Comparison of ENCODE assay signal across 8 cellular contexts in genomic region chr6:158536084-158536890, GRCh38. TPM values are rescaled to one million over a fixed set of nuclear protein-coding genes. Genes with fewer than 3 reads are reported as not detected.
A peak's percentile ranks its signal among the peaks of the same experiment; 100 is the strongest.
DNase-seq lines count a peak whose midpoint lies in the region; ATAC-seq and TF ChIP-seq lines count a peak whose summit lies in the region.

No MANE protein-coding gene starts in this region.

- H3K27ac ChIP-seq in DND-41 (ENCODE audit: low read length) (no peak overlapping the region), urinary bladder (ENCODE audit: low read depth) (no peak overlapping the region)

- no peak overlapping the region for H3K27ac Mint-ChIP-seq in activated naive CD8-positive, alpha-beta T cell treated with anti-CD3 and anti-CD28 coated beads, Interleukin-2, amount 50 U/mL, for 24 hours

- peaks cover 2% of the 10 kb centered on the region for H3K36me3 Mint-ChIP-seq in activated naive CD8-positive, alpha-beta T cell treated with anti-CD3 and anti-CD28 coated beads, Interleukin-2, amount 50 U/mL, for 24 hours (ENCODE audit: low read depth)

- no peak for TF ChIP-seq CTCF in DND-41 (IDR thresholded peaks at IDR 0.05; ENCODE audit: borderline replicate concordance, extremely low read depth, low read length, poor library complexity, severe bottlenecking)

- no peak overlapping the region for H3K9ac ChIP-seq in DND-41 (ENCODE audit: low read depth, low read length)

- no peak overlapping the region for H2AFZ ChIP-seq in DND-41 (ENCODE audit: low read depth, low read length)

- WGBS in urinary bladder: under 1% methylated on average over 74 of the region's 75 CpGs

- H3K4me1 Mint-ChIP-seq in activated naive CD8-positive, alpha-beta T cell treated with anti-CD3 and anti-CD28 coated beads, Interleukin-2, amount 50 U/mL, for 24 hours: peaks cover 2% of the 10 kb centered on the region

- no peaks in the 10 kb centered on the region for H3K27me3 ChIP-seq in DND-41 (ENCODE audit: insufficient read depth, low read length, poor library complexity)

- peaks cover 62% of the 10 kb centered on the region for H3K27me3 Mint-ChIP-seq in activated naive CD8-positive, alpha-beta T cell treated with anti-CD3 and anti-CD28 coated beads, Interleukin-2, amount 50 U/mL, for 24 hours

- H3K9me3 Mint-ChIP-seq in activated naive CD8-positive, alpha-beta T cell treated with anti-CD3 and anti-CD28 coated beads, Interleukin-2, amount 50 U/mL, for 24 hours: peaks cover 5% of the 10 kb centered on the region

- ATAC-seq in DND-41 (ENCODE audit: insufficient read depth, low read depth): peak; percentile 67
- ATAC-seq in activated naive CD8-positive, alpha-beta T cell treated with anti-CD3 and anti-CD28 coated beads, Interleukin-2, amount 50 U/mL, for 24 hours: peak; percentile 62
- peak; percentile 77 for ATAC-seq in Right ventricle myocardium superior (ENCODE audit: poor library complexity)
- no peak for ATAC-seq in HG02642 (IDR thresholded peaks at IDR 0.05; ENCODE audit: poor library complexity, unreplicated experiment)

- H3K9me3 ChIP-seq in DND-41 (ENCODE audit: insufficient read depth, low read length, severe bottlenecking): no peaks in the 10 kb centered on the region

- intact Hi-C loops in Right ventricle myocardium superior (cut with DNase I) (no loop called here), posterior vena cava (cut with DNase I) (no loop called here)

- DNase-seq in DND-41 (peak; percentile 49), LoVo (ENCODE audit: low spot score) (peak; percentile 82), T follicular helper cell (ENCODE audit: low read depth) (peak; percentile 49), Right ventricle myocardium superior (peak; percentile 79), posterior vena cava (ENCODE audit: low spot score) (peak; percentile 92)
- DNase-seq in activated naive CD8-positive, alpha-beta T cell treated with anti-CD3 and anti-CD28 coated beads, Interleukin-2, amount 50 U/mL, for 24 hours: peak; percentile 73

- H3K4me3 ChIP-seq in DND-41 (ENCODE audit: low read depth in 1 of 2, low read length in 2 of 2) (no peak overlapping the region), urinary bladder (ENCODE audit: low read depth, low read length) (peak overlapping the region; percentile 49)

- H3K36me3 ChIP-seq in DND-41 (ENCODE audit: insufficient read depth, low read length) (no peaks in the 10 kb centered on the region), urinary bladder (ENCODE audit: insufficient read depth) (no peaks in the 10 kb centered on the region)

- H3K4me1 ChIP-seq in DND-41 (ENCODE audit: insufficient read depth, low read length): no peaks in the 10 kb centered on the region
- H3K4me1 ChIP-seq in urinary bladder (ENCODE audit: insufficient read depth): peaks cover 3% of the 10 kb centered on the region

- no peaks in the 10 kb centered on the region for H3K79me2 ChIP-seq in DND-41 (ENCODE audit: insufficient read depth, low read length)

- H3K4me3 Mint-ChIP-seq in activated naive CD8-positive, alpha-beta T cell treated with anti-CD3 and anti-CD28 coated beads, Interleukin-2, amount 50 U/mL, for 24 hours: peak overlapping the region; percentile 56

- no peak overlapping the region for H3K4me2 ChIP-seq in DND-41 (ENCODE audit: insufficient read depth, low read length)

- H4K20me1 ChIP-seq in DND-41 (ENCODE audit: insufficient read depth, low read length): no peaks in the 10 kb centered on the region

RNA-seq across cellular contexts. Expression of gene TMEM181, which starts 23.6 kb away (rescaled TPM):
- total RNA-seq in Right ventricle myocardium superior (8.8 TPM), posterior vena cava (10 to 100 TPM; 24.1 to 30.4 TPM), urinary bladder (41.4 TPM)
- 23.8 TPM for polyA plus RNA-seq in urinary bladder
